Comparison of ENCODE assay signal across 31 cellular contexts in genomic region chr14:83566567-83566966, GRCh38.
"Had no signal": no experiment of that assay in that cellular context is flagged by ENCODE, and none has a peak within 500 bp of the region (broad histone marks: within the 10 kb centered on the region; RNA-seq: fewer than 3 reads in every experiment).

No MANE protein-coding gene starts in this region.

- H3K9me3 ChIP-seq: body of pancreas, breast epithelium, Peyer's patch had no signal

- ATAC-seq: activated CD8-positive, alpha-beta memory T cell treated with anti-CD3 and anti-CD28 coated beads, Interleukin-2, amount 10 ng/mL, durations not matched to agents 7 days and 5 days; body of pancreas; PC-3 had no signal

- H3K27ac ChIP-seq: body of pancreas, breast epithelium, Peyer's patch, RWPE1, WERI-Rb-1 had no signal

- H3K27me3 Mint-ChIP-seq: activated CD4-positive, alpha-beta memory T cell treated with anti-CD3 and anti-CD28 coated beads, Interleukin-2, amount 10 ng/mL, durations not matched to agents 7 days and 5 days; activated CD8-positive, alpha-beta memory T cell treated with anti-CD3 and anti-CD28 coated beads, Interleukin-2, amount 10 ng/mL, durations not matched to agents 7 days and 5 days; activated naive CD8-positive, alpha-beta T cell treated with anti-CD3 and anti-CD28 coated beads for 36 hours had no signal

- H3K4me3 ChIP-seq: body of pancreas, breast epithelium, Peyer's patch had no signal

- DNase-seq: activated CD4-positive, alpha-beta memory T cell treated with anti-CD3 and anti-CD28 coated beads, Interleukin-2, amount 10 ng/mL, durations not matched to agents 7 days and 5 days; activated CD4-positive, alpha-beta T cell treated with anti-CD3 and anti-CD28 coated beads for 1 hour; activated CD4-positive, alpha-beta T cell treated with anti-CD3 and anti-CD28 coated beads for 48 hours; activated CD4-positive, CD25-positive, alpha-beta regulatory T cell; activated CD8-positive, alpha-beta memory T cell treated with anti-CD3 and anti-CD28 coated beads for 24 hours; activated CD8-positive, alpha-beta memory T cell treated with anti-CD3 and anti-CD28 coated beads, Interleukin-2, amount 10 ng/mL, durations not matched to agents 7 days and 5 days; activated CD8-positive, alpha-beta memory T cell treated with anti-CD3 and anti-CD28 coated beads, Interleukin-2, amount 50 U/mL, for 48 hours; activated effector memory CD4-positive, alpha-beta T cell treated with Interleukin-2 at 50 U/mL for 16 hours; activated naive CD4-positive, alpha-beta T cell; activated naive CD4-positive, alpha-beta T cell treated with anti-CD3 and anti-CD28 coated beads, Interleukin-2, amount 50 U/mL, for 16 hours; activated naive CD8-positive, alpha-beta T cell treated with anti-CD3 and anti-CD28 coated beads for 36 hours; activated T-cell treated with anti-CD3 and anti-CD28 coated beads, Interleukin-2, amount 50 U/mL, for 48 hours; body of pancreas; Kasumi-1; KG1; MM.1S; MV-4-11; NCI-H1092; NCI-H1436 treated with DMSO at 0.1 percent for 48 hours; NCI-H1694 treated with DMSO at 0.1 percent for 48 hours; NCI-H2029; NCI-H345; NCI-H524 treated with DMSO at 0.1 percent for 48 hours; NK-92 treated with Interleukin-12 subunit alpha and Interleukin-12 subunit beta, amount 100 ng/mL, for 24 hours; PC-3; Peyer's patch; Right ventricle myocardium superior; T1000; WERI-Rb-1 had no signal

- H3K27me3 ChIP-seq: body of pancreas, breast epithelium, Peyer's patch had no signal

- H3K4me1 Mint-ChIP-seq: activated CD4-positive, alpha-beta memory T cell treated with anti-CD3 and anti-CD28 coated beads, Interleukin-2, amount 10 ng/mL, durations not matched to agents 7 days and 5 days; activated CD8-positive, alpha-beta memory T cell treated with anti-CD3 and anti-CD28 coated beads, Interleukin-2, amount 10 ng/mL, durations not matched to agents 7 days and 5 days; activated naive CD8-positive, alpha-beta T cell treated with anti-CD3 and anti-CD28 coated beads for 36 hours had no signal

- H3K4me3 Mint-ChIP-seq: activated CD4-positive, alpha-beta memory T cell treated with anti-CD3 and anti-CD28 coated beads, Interleukin-2, amount 10 ng/mL, durations not matched to agents 7 days and 5 days; activated CD8-positive, alpha-beta memory T cell treated with anti-CD3 and anti-CD28 coated beads, Interleukin-2, amount 10 ng/mL, durations not matched to agents 7 days and 5 days; activated naive CD8-positive, alpha-beta T cell treated with anti-CD3 and anti-CD28 coated beads for 36 hours had no signal

- H3K36me3 ChIP-seq: breast epithelium, Peyer's patch, WERI-Rb-1 had no signal

- H3K36me3 Mint-ChIP-seq: activated CD8-positive, alpha-beta memory T cell treated with anti-CD3 and anti-CD28 coated beads, Interleukin-2, amount 10 ng/mL, durations not matched to agents 7 days and 5 days; activated naive CD8-positive, alpha-beta T cell treated with anti-CD3 and anti-CD28 coated beads for 36 hours had no signal

- H3K4me1 ChIP-seq: body of pancreas, breast epithelium, Peyer's patch had no signal

- H3K27ac Mint-ChIP-seq: activated CD4-positive, alpha-beta memory T cell treated with anti-CD3 and anti-CD28 coated beads, Interleukin-2, amount 10 ng/mL, durations not matched to agents 7 days and 5 days; activated CD8-positive, alpha-beta memory T cell treated with anti-CD3 and anti-CD28 coated beads, Interleukin-2, amount 10 ng/mL, durations not matched to agents 7 days and 5 days; activated naive CD8-positive, alpha-beta T cell treated with anti-CD3 and anti-CD28 coated beads for 36 hours had no signal
